Comparison of ENCODE assay signal across 23 cellular contexts in genomic region chr6:34112102-34112501, GRCh38. TPM values are rescaled to one million over a fixed set of nuclear protein-coding genes. Genes with fewer than 3 reads are reported as not detected.
DNase-seq lines count a peak whose midpoint lies in the region; ATAC-seq, FAIRE-seq and TF ChIP-seq lines count a peak whose summit lies in the region.
"Had no signal": no experiment of that assay in that cellular context is flagged by ENCODE, and none has a peak within 500 bp of the region (broad histone marks: within the 10 kb centered on the region; RNA-seq: fewer than 3 reads in every experiment).

No MANE protein-coding gene starts in this region.

- TF ChIP-seq POLR2A in H1 (IDR thresholded peaks at IDR 0.05; ENCODE audit: control extremely low read depth in 1 of 2, low read depth in 2 of 2, low read length in 2 of 2): no peak

- no peak overlapping the region for H2BK5ac ChIP-seq in H1 (ENCODE audit: low read depth, low read length)

- no peak overlapping the region for H2AFZ ChIP-seq in H1 (ENCODE audit: low read length)

- POLR2A ChIA-PET in H1 (lab: Charles Lee; ENCODE audit: partially characterized antibody): interaction anchor here (0.6 to 1.9 kb wide), 6 partner anchors 9 to 138 kb away, joined by 3 to 6 read pairs (median 3); partner anchors contain the start of gene GRM4

- intact Hi-C loops in Right ventricle myocardium inferior (cut with DNase I): no loop called here
- intact Hi-C loops in left ventricle myocardium inferior (cut with micrococcal nuclease): no loop called here

- TF ChIP-seq CTCF in left ventricle myocardium inferior (IDR thresholded peaks at IDR 0.05; ENCODE audit: borderline replicate concordance): no peak
- TF ChIP-seq CTCF in H1 (IDR thresholded peaks at IDR 0.05; ENCODE audit: control extremely low read depth in 1 of 3, insufficient read depth in 1 of 3, low read depth in 1 of 3, low read length in 3 of 3): no peak

- DNase-seq in NCI-H82 (lab: John Stamatoyannopoulos, UW): peak; percentile 28
- no peak for DNase-seq in NCI-H82 treated with DMSO at 0.1 percent for 48 hours (lab: John Stamatoyannopoulos, UW; ENCODE audit: unreplicated experiment)
- DNase-seq in Right ventricle myocardium inferior (ENCODE audit: missing footprints): peak; percentile 55
- DNase-seq in left ventricle myocardium inferior: no peak
- no peak for DNase-seq in H1 (ENCODE audit: low read depth in 1 of 2, low spot score in 2 of 2)
- DNase-seq: 8988T; ACHN; AML-193; BE2C; CD4-positive, alpha-beta T cell; CD8-positive, alpha-beta memory T cell; DMS153; DND-41; GOT3; H7 had no signal

- H3K27me3 ChIP-seq in left ventricle myocardium inferior (ENCODE audit: low read depth) (peaks cover 99% of the 10 kb centered on the region), H1 (replicated peaks in 1 of 4; ENCODE audit: control insufficient read depth in 3 of 4, extremely low read depth in 1 of 4, insufficient read depth in 3 of 4, low read length in 3 of 4) (no peaks in the 10 kb centered on the region)
- H3K27me3 ChIP-seq: BE2C had no signal

- no peak overlapping the region for H3K27ac ChIP-seq in left ventricle myocardium inferior (replicated peaks)
- no peak overlapping the region for H3K27ac ChIP-seq in H1 (ENCODE audit: low read depth, low read length)
- H3K27ac ChIP-seq: A549; BLaER1 treated with 17β-estradiol and CSF1 and Interleukin-3, amounts not matched to agents 10 nM and 100 nM had no signal

- H2BK120ac ChIP-seq in H1 (replicated peaks; ENCODE audit: low read depth, low read length): no peak overlapping the region

- H3K9ac ChIP-seq in H1 (replicated peaks in 1 of 4; ENCODE audit: extremely low read depth in 1 of 4, low read depth in 3 of 4, low read length in 3 of 4): no peak overlapping the region
- H3K9ac ChIP-seq: BLaER1 treated with 17β-estradiol and CSF1 and Interleukin-3, amounts not matched to agents 10 nM and 100 nM had no signal

- H3K4me1 ChIP-seq in left ventricle myocardium inferior (no peaks in the 10 kb centered on the region), H1 (replicated peaks in 1 of 4; ENCODE audit: control insufficient read depth in 3 of 4, insufficient read depth in 4 of 4, low read length in 3 of 4) (peaks cover 0 to 2% (median 0%) of the 10 kb centered on the region in 4 experiments; a peak in 1 of 7 replicates)
- H3K4me1 ChIP-seq: A549, BE2C had no signal

- 85% methylated on average over 5 of the region's 5 CpGs; no CpG with 5 or more reads in 1 of the 2 experiments for WGBS in H1 (ENCODE audit: extremely low coverage in 1 of 2, insufficient coverage in 1 of 2, insufficient read length in 1 of 2, insufficient replicate concordance in 2 of 2, low coverage in 1 of 2, low lambda C conversion rate in 2 of 2, missing lambda C conversion rate in 1 of 2), 2 experiments

- no peak overlapping the region for H2BK15ac ChIP-seq in H1 (ENCODE audit: low read length)

- no peaks in the 10 kb centered on the region for H3K23me2 ChIP-seq in H1 (ENCODE audit: low read depth, low read length)

- no peak overlapping the region for H3K23ac ChIP-seq in H1 (ENCODE audit: insufficient read length)

- ATAC-seq in Right ventricle myocardium inferior (no peak), HG02623 (IDR thresholded peaks at IDR 0.05; ENCODE audit: unreplicated experiment) (no peak)
- ATAC-seq: A549, HCT116 had no signal

- peak overlapping the region; percentile 48; the same call in 1 of the 2 replicates for H3K18ac ChIP-seq in H1 (ENCODE audit: extremely low read depth, low read length)

- H3K9me3 ChIP-seq in left ventricle myocardium inferior (replicated peaks): no peaks in the 10 kb centered on the region
- H3K9me3 ChIP-seq in H1 (ENCODE audit: insufficient read depth in 2 of 2, low read depth in 1 of 2, low read length in 1 of 2): no peaks in the 10 kb centered on the region
- H3K9me3 ChIP-seq: A549; BE2C; BLaER1 treated with 17β-estradiol and CSF1 and Interleukin-3, amounts not matched to agents 10 nM and 100 nM had no signal

- no peaks in the 10 kb centered on the region for H3K79me2 ChIP-seq in H1 (ENCODE audit: control insufficient read depth in 1 of 2, insufficient read depth in 2 of 2, low read length in 2 of 2)

- H3K79me1 ChIP-seq in H1 (ENCODE audit: low read depth, low read length): peaks cover 7% of the 10 kb centered on the region

- no peak overlapping the region for H2AK5ac ChIP-seq in H1 (ENCODE audit: low read depth, low read length)

- CTCF ChIA-PET in H1 (lab: Charles Lee; ENCODE audit: partially characterized antibody): interaction anchor here (1.0 to 2.8 kb wide), 10 partner anchors 9 to 52 kb away, joined by 3 to 26 read pairs (median 4); partner anchors contain the start of gene GRM4

- peak; percentile 33 to 55 for TF ChIP-seq RAD21 in H1 (IDR thresholded peaks at IDR 0.05 in 1 of 2, conservative IDR thresholded peaks at IDR 0.05 in 1 of 2; ENCODE audit: low read depth in 2 of 2, low read length in 2 of 2)

- H4K91ac ChIP-seq in H1 (replicated peaks; ENCODE audit: insufficient read length, low read length): no peak overlapping the region

- no peak overlapping the region for H4K8ac ChIP-seq in H1 (ENCODE audit: extremely low read depth, insufficient read depth, low read length)

- no peak overlapping the region for H3K4me3 ChIP-seq in left ventricle myocardium inferior
- H3K4me3 ChIP-seq in H1 (ENCODE audit: extremely low read depth in 1 of 4, insufficient read depth in 2 of 4, low read depth in 3 of 4, low read length in 4 of 4): no peak overlapping the region
- H3K4me3 ChIP-seq: A549; BLaER1 treated with 17β-estradiol and CSF1 and Interleukin-3, amounts not matched to agents 10 nM and 100 nM had no signal

- TF ChIP-seq EP300 in H1 (IDR thresholded peaks at IDR 0.05; ENCODE audit: borderline replicate concordance in 1 of 2, low read depth in 2 of 2, low read length in 2 of 2): no peak

- no peaks in the 10 kb centered on the region for H3K36me3 ChIP-seq in left ventricle myocardium inferior
- no peaks in the 10 kb centered on the region for H3K36me3 ChIP-seq in H1 (ENCODE audit: control insufficient read depth in 2 of 4, insufficient read depth in 4 of 4, low read length in 3 of 4)
- H3K36me3 ChIP-seq: BE2C; BLaER1 treated with 17β-estradiol and CSF1 and Interleukin-3, amounts not matched to agents 10 nM and 100 nM had no signal

- no peak overlapping the region for H3K14ac ChIP-seq in H1 (ENCODE audit: insufficient read length)

- H4K20me1 ChIP-seq in H1 (replicated peaks in 1 of 2; ENCODE audit: control insufficient read depth in 1 of 2, insufficient read depth in 2 of 2, low read length in 2 of 2): peaks cover 4 to 14% of the 10 kb centered on the region in 2 experiments

- H3K4me2 ChIP-seq in H1 (ENCODE audit: insufficient read depth in 1 of 2, low read depth in 2 of 2, low read length in 2 of 2): no peak overlapping the region
- H3K4me2 ChIP-seq: A549; BLaER1 treated with 17β-estradiol and CSF1 and Interleukin-3, amounts not matched to agents 10 nM and 100 nM had no signal

- no peak overlapping the region for H2BK20ac ChIP-seq in H1 (ENCODE audit: low read length)

- H3K56ac ChIP-seq in H1 (replicated peaks; ENCODE audit: insufficient read length, low read depth, low read length): no peak overlapping the region

- H3K4ac ChIP-seq in H1 (replicated peaks; ENCODE audit: insufficient read length, low read depth, low read length): no peak overlapping the region

- no peak for FAIRE-seq in H1 (lab: Jason Lieb, UNC)
- FAIRE-seq: A549, D721Med, G401.6, GM12892 had no signal

- no peak overlapping the region for H2BK12ac ChIP-seq in H1 (ENCODE audit: low read depth, low read length)

- H4K5ac ChIP-seq in H1 (ENCODE audit: insufficient read length, low read depth, low read length): no peak overlapping the region

TF ChIP-seq in H1, 55 proteins besides CTCF, POLR2A, EP300 and RAD21:
- TF ChIP-seq TBP (IDR thresholded peaks at IDR 0.05; ENCODE audit: low read depth, low read length) (no peak), JUN (IDR thresholded peaks at IDR 0.05; ENCODE audit: low read depth, low read length) (no peak)

RNA-seq across cellular contexts. Expression of gene GRM4, which starts 33.8 kb away (rescaled TPM):
- not detected for total RNA-seq in Right ventricle myocardium inferior
- total RNA-seq in left ventricle myocardium inferior: not detected
- total RNA-seq in H1 (2021; fragmentation: NEBNext Ultra II Directional; extraction: Animal tissue kit (Norgen Biotek cat#: 25700)): 18.7 and 21.5 TPM in 2 replicates
- polyA plus RNA-seq in H1 (2011; rRNA removed): 19.6 and 24.2 TPM in 2 replicates
- 9.2 TPM for polyA plus RNA-seq in H1 (2011; cell fraction: cytosol; rRNA removed)
- 32.8 TPM for polyA plus RNA-seq in H1 (2011; cell fraction: nucleus; rRNA removed)
- polyA plus RNA-seq in H1 (2012, experiment 1 of 2): 9.0 to 19.1 TPM (median 15.6 TPM) in 4 replicates
- polyA plus RNA-seq in H1 (2012, experiment 2 of 2): 9.6 TPM
- polyA plus RNA-seq in H1 (2013, experiment 1 of 2): 27.2 TPM
- 27.6 TPM for polyA plus RNA-seq in H1 (2013, experiment 2 of 2)
- polyA minus RNA-seq in H1 (2011; rRNA and poly(A)+ RNA removed): 15.4 and 22.9 TPM in 2 replicates
- 17.1 TPM for polyA minus RNA-seq in H1 (2011; cell fraction: cytosol; rRNA and poly(A)+ RNA removed)
- polyA minus RNA-seq in H1 (2011; cell fraction: nucleus; rRNA and poly(A)+ RNA removed): 16.3 TPM
- total RNA-seq: CD8-positive, alpha-beta memory T cell had no signal
- polyA plus RNA-seq: CD14-positive monocyte had no signal

Comparison
In these comparisons a context has a peak if more than half of its experiments do, and no peak if none do; other contexts are left out.
1. DNase-seq: peak in NCI-H82 (single experiment) and Right ventricle myocardium inferior (single experiment); none in NCI-H82 treated with DMSO at 0.1 percent for 48 hours (single experiment), left ventricle myocardium inferior (single experiment) and H1 (0 of 2).
2. RNA of gene GRM4, which starts 33.8 kb away (total RNA-seq): 18.7 to 21.5 TPM in H1; not detected in left ventricle myocardium inferior (single experiment) and not detected in Right ventricle myocardium inferior (single experiment); every median in the first group is over 10 times any median in the second.